16 cellular contexts compared by ENCODE assay signal in genomic region chr11:43546561-43547410, GRCh38.
A peak's percentile ranks its signal among the peaks of the same experiment; 100 is the strongest.
DNase-seq lines count a peak whose midpoint lies in the region; ATAC-seq and TF ChIP-seq lines count a peak whose summit lies in the region.
"Had no signal": no experiment of that assay in that cellular context is flagged by ENCODE, and none has a peak within 500 bp of the region (broad histone marks: within the 10 kb centered on the region; RNA-seq: fewer than 3 reads in every experiment).

No MANE protein-coding gene starts in this region.

- ATAC-seq in GM23338 (peak; percentile 10), GM19455 (IDR thresholded peaks at IDR 0.05; ENCODE audit: unreplicated experiment) (no peak), GM21529 (IDR thresholded peaks at IDR 0.05; ENCODE audit: unreplicated experiment) (no peak)
- ATAC-seq: stimulated activated naive B cell treated with anti-CD40 and anti-IgM and Interleukin-4, amounts not matched to agents 10 μg/mL and 1 μg/mL and 100 μg/mL, for 72 hours had no signal

- peaks cover 14% of the 10 kb centered on the region for H3K4me1 ChIP-seq in GM23338 (ENCODE audit: insufficient read depth)
- H3K4me1 ChIP-seq in iPS-15b (ENCODE audit: control insufficient read depth, insufficient read depth, low read length), result peaks cover 10% of the 10 kb centered on the region
- H3K4me1 ChIP-seq: BLaER1 had no signal

- H3K27ac Mint-ChIP-seq in GM23338, result no peak overlapping the region
- H3K27ac Mint-ChIP-seq in progenitor cell of endocrine pancreas, result peak overlapping the region; percentile 93
- H3K27ac Mint-ChIP-seq: activated naive CD8-positive, alpha-beta T cell treated with anti-CD3 and anti-CD28 coated beads for 36 hours; stimulated activated naive B cell treated with anti-CD40 and anti-IgM and Interleukin-4, amounts not matched to agents 10 μg/mL and 1 μg/mL and 100 μg/mL, for 72 hours had no signal

- H3K4me1 Mint-ChIP-seq in GM23338 (peaks cover 8% of the 10 kb centered on the region), progenitor cell of endocrine pancreas (ENCODE audit: low read depth) (peaks cover 2% of the 10 kb centered on the region)
- H3K4me1 Mint-ChIP-seq: activated naive CD8-positive, alpha-beta T cell treated with anti-CD3 and anti-CD28 coated beads for 36 hours had no signal

- H3K4me3 Mint-ChIP-seq in GM23338, result peak overlapping the region; percentile 64
- H3K4me3 Mint-ChIP-seq in progenitor cell of endocrine pancreas (ENCODE audit: low read depth), result peak overlapping the region; percentile 68
- H3K4me3 Mint-ChIP-seq: activated naive CD8-positive, alpha-beta T cell treated with anti-CD3 and anti-CD28 coated beads for 36 hours; stimulated activated naive B cell treated with anti-CD40 and anti-IgM and Interleukin-4, amounts not matched to agents 10 μg/mL and 1 μg/mL and 100 μg/mL, for 72 hours had no signal

- H4K20me1 ChIP-seq in GM23338 (replicated peaks; ENCODE audit: insufficient read depth), result no peaks in the 10 kb centered on the region
- H4K20me1 ChIP-seq: BLaER1 had no signal

- H3K36me3 Mint-ChIP-seq in GM23338 (ENCODE audit: low read depth) (peaks cover 2% of the 10 kb centered on the region; the same call in 2 of the 3 replicates), progenitor cell of endocrine pancreas (ENCODE audit: insufficient read depth) (no peaks in the 10 kb centered on the region)
- H3K36me3 Mint-ChIP-seq: activated naive CD8-positive, alpha-beta T cell treated with anti-CD3 and anti-CD28 coated beads for 36 hours had no signal

- H3K36me3 ChIP-seq in GM23338 (ENCODE audit: insufficient read depth) (no peaks in the 10 kb centered on the region), SK-N-MC (ENCODE audit: insufficient read depth, low read length) (no peaks in the 10 kb centered on the region), iPS-15b (ENCODE audit: control insufficient read depth, insufficient read depth, low read length) (no peaks in the 10 kb centered on the region)
- H3K36me3 ChIP-seq: BLaER1 had no signal

- peak overlapping the region; percentile 81 for H3K4me2 ChIP-seq in GM23338
- H3K4me2 ChIP-seq: BLaER1, SK-N-SH had no signal

- H3K4me3 ChIP-seq in GM23338 (peak overlapping the region; percentile 57), SK-N-MC (peak overlapping the region; percentile 28), iPS-15b (ENCODE audit: low read depth, low read length) (peak overlapping the region; percentile 48)
- H3K4me3 ChIP-seq: BLaER1 had no signal

- TF ChIP-seq CTCF in GM23338 (conservative IDR thresholded peaks at IDR 0.05; ENCODE audit: low read depth in 2 of 2), result no peak
- TF ChIP-seq CTCF in progenitor cell of endocrine pancreas (IDR thresholded peaks at IDR 0.05; ENCODE audit: unreplicated experiment), result no peak

- no peaks in the 10 kb centered on the region for H3K9me3 ChIP-seq in SK-N-MC (ENCODE audit: low read depth, low read length)
- H3K9me3 ChIP-seq in iPS-15b (ENCODE audit: control insufficient read depth, insufficient read depth, low read length), result no peaks in the 10 kb centered on the region
- H3K9me3 ChIP-seq: SK-N-SH had no signal

- peaks cover 10% of the 10 kb centered on the region; the same call in 1 of the 2 replicates for H3K9me2 ChIP-seq in GM23338 (ENCODE audit: insufficient read depth)
- H3K9me2 ChIP-seq: SK-N-SH had no signal

- H3K27me3 Mint-ChIP-seq in GM23338 (ENCODE audit: insufficient read depth, low read depth, poor library complexity) (peaks cover 50% of the 10 kb centered on the region), progenitor cell of endocrine pancreas (peaks cover 59% of the 10 kb centered on the region)

- DNase-seq in GM23338 (ENCODE audit: low spot score) (no peak), SK-N-MC (ENCODE audit: low read depth, low spot score) (no peak), progenitor cell of endocrine pancreas (ENCODE audit: low spot score, unreplicated experiment) (no peak), NOMO-1 (lab: John Stamatoyannopoulos, UW; ENCODE audit: unreplicated experiment in 2 of 2) (no peak), COR-L47 (lab: John Stamatoyannopoulos, UW) (no peak)
- DNase-seq: activated naive CD8-positive, alpha-beta T cell treated with anti-CD3 and anti-CD28 coated beads for 36 hours; GOT3; NCI-H2029 treated with DMSO at 0.1 percent for 48 hours; SK-N-SH; stimulated activated CD4-positive, alpha-beta T cell treated with anti-CD3 and anti-CD28 coated beads, Interleukin-2, amount 100 ng/mL, for 48 hours; stimulated activated naive B cell treated with anti-CD40 and anti-IgM and Interleukin-4, amounts not matched to agents 10 μg/mL and 1 μg/mL and 100 μg/mL, for 72 hours had no signal

- H3F3A ChIP-seq in GM23338 (replicated peaks; ENCODE audit: low read depth), result no peaks in the 10 kb centered on the region; the same call in 1 of the 2 replicates

- no peaks in the 10 kb centered on the region for H3K79me2 ChIP-seq in GM23338 (replicated peaks; ENCODE audit: insufficient read depth)

- 0 out of 2 replicates have a peak overlapping the region, but pooled peaks have one; percentile 63 for H2AFZ ChIP-seq in GM23338

- H3K9me3 Mint-ChIP-seq in GM23338 (peaks cover 2% of the 10 kb centered on the region; the same call in 1 of the 3 replicates), progenitor cell of endocrine pancreas (ENCODE audit: low read depth) (no peaks in the 10 kb centered on the region)
- H3K9me3 Mint-ChIP-seq: activated naive CD8-positive, alpha-beta T cell treated with anti-CD3 and anti-CD28 coated beads for 36 hours had no signal

- H3K9ac ChIP-seq in SK-N-MC (ENCODE audit: insufficient read length) (no peak overlapping the region), iPS-15b (ENCODE audit: low read depth, low read length) (no peak overlapping the region)
- H3K9ac ChIP-seq: BLaER1, SK-N-SH had no signal

- H3K27ac ChIP-seq in GM23338 (ENCODE audit: low read depth) (no peak overlapping the region), SK-N-MC (no peak overlapping the region)
- H3K27ac ChIP-seq: BLaER1, VCaP had no signal

- H3K27me3 ChIP-seq in GM23338 (ENCODE audit: insufficient read depth) (peaks cover 67% of the 10 kb centered on the region), iPS-15b (ENCODE audit: control insufficient read depth, insufficient read depth, low read length) (peaks cover 67% of the 10 kb centered on the region)
- H3K27me3 ChIP-seq: BLaER1 had no signal

TF ChIP-seq in GM23338, 12 proteins besides CTCF, POLR2A, EP300 and RAD21:
- TF ChIP-seq NANOG (IDR thresholded peaks at IDR 0.05; ENCODE audit: borderline replicate concordance) (no peak), EZH2phosphoT487 (IDR thresholded peaks at IDR 0.05; ENCODE audit: unreplicated experiment) (no peak), CREB1 (CRISPR knock-in tag; IDR thresholded peaks at IDR 0.05; ENCODE audit: low read depth) (no peak), ZNF331 (CRISPR knock-in tag; IDR thresholded peaks at IDR 0.05; ENCODE audit: low read depth) (no peak), JUNB (IDR thresholded peaks at IDR 0.05; ENCODE audit: unreplicated experiment) (no peak), ZNF114 (CRISPR knock-in tag; IDR thresholded peaks at IDR 0.05) (no peak)
